ENCODE assay signal across 23 cellular contexts in the genomic region with DNA sequence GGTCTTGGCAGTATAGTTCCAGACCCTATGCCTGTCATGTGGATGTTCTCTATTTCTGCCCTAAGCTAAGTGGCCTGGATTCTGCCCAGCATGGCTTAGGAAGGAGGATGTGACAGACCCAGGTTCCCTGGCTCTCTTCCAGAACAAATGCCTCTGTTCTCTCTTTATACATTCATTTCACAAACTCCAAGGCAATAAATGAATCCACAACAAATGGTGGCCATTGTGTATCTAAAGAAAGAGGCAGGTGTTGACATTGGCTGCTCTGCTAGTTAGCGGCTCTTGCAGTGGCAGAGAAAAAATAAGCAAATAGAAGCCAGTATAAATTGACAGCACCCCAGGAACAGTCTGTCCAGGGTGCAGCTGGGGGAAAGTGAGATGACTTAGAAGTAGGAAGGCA.
"Had no signal": no experiment of that assay in that cellular context is flagged by ENCODE, and none has a peak within 500 bp of the region (broad histone marks: within the 10 kb centered on the region; RNA-seq: fewer than 3 reads in every experiment).

No MANE protein-coding gene starts in this region.

- H3K27me3 ChIP-seq: esophagus muscularis mucosa, hepatocyte, left lung, ovary, right lobe of liver, suprapubic skin had no signal

- H3K9me3 Mint-ChIP-seq: brain; stimulated activated naive CD8-positive, alpha-beta T cell treated with anti-CD3 and anti-CD28 coated beads, Interleukin-15, Interleukin-2, amounts not matched to agents 100 ng/mL and 50 ng/mL, for 24 hours; WTC11 had no signal

- H3K27me3 Mint-ChIP-seq: brain had no signal

- H3K9me3 ChIP-seq: esophagus muscularis mucosa, ovary, right lobe of liver, suprapubic skin had no signal

- H3K27ac ChIP-seq: coronary artery, esophagus muscularis mucosa, hepatocyte, left lung, ovary, right lobe of liver, suprapubic skin had no signal

- H3K4me1 ChIP-seq: esophagus muscularis mucosa, left lung, right lobe of liver, suprapubic skin had no signal

- H3K4me3 Mint-ChIP-seq: activated CD8-positive, alpha-beta T cell treated with anti-CD3 and anti-CD28 coated beads, Interleukin-2, amount 10 ng/mL, durations not matched to agents 7 days and 5 days; activated naive CD8-positive, alpha-beta T cell; activated T-cell treated with anti-CD3 and anti-CD28 coated beads, Interleukin-2, amount 50 U/mL, for 72 hours; brain; naive B cell; stimulated activated naive CD8-positive, alpha-beta T cell treated with anti-CD3 and anti-CD28 coated beads, Interleukin-15, Interleukin-2, amounts not matched to agents 100 ng/mL and 50 ng/mL, for 24 hours; WTC11 had no signal

- H3K36me3 ChIP-seq: esophagus muscularis mucosa, left lung, ovary, right lobe of liver, suprapubic skin had no signal

- H3K36me3 Mint-ChIP-seq: activated naive CD8-positive, alpha-beta T cell; brain; naive B cell; WTC11 had no signal

- ATAC-seq: activated CD8-positive, alpha-beta T cell treated with anti-CD3 and anti-CD28 coated beads, Interleukin-2, amount 10 ng/mL, durations not matched to agents 7 days and 5 days; activated T-cell treated with anti-CD3 and anti-CD28 coated beads, Interleukin-2, amount 50 U/mL, for 72 hours; left lung; right lobe of liver; WTC11 had no signal

- H3K4me3 ChIP-seq: coronary artery, esophagus muscularis mucosa, hepatocyte, left lung, ovary, right lobe of liver, smooth muscle cell, suprapubic skin had no signal

- DNase-seq: activated CD4-positive, alpha-beta T cell treated with anti-CD3 and anti-CD28 coated beads for 4 hours; activated CD8-positive, alpha-beta memory T cell treated with anti-CD3 and anti-CD28 coated beads, Interleukin-2, amount 50 U/mL, for 4 hours; activated CD8-positive, alpha-beta T cell treated with anti-CD3 and anti-CD28 coated beads, Interleukin-2, amount 10 ng/mL, durations not matched to agents 7 days and 5 days; activated gamma-delta T cell; activated T-cell treated with anti-CD3 and anti-CD28 coated beads, Interleukin-2, amount 50 U/mL, for 72 hours; amygdala; central memory CD4-positive, alpha-beta T cell; effector CD4-positive, alpha-beta T cell; islet precursor cell; left lung; naive B cell; ovary; right lobe of liver; trophoblast cell had no signal

- H3K27ac Mint-ChIP-seq: activated CD8-positive, alpha-beta T cell treated with anti-CD3 and anti-CD28 coated beads, Interleukin-2, amount 10 ng/mL, durations not matched to agents 7 days and 5 days; activated naive CD8-positive, alpha-beta T cell; activated T-cell treated with anti-CD3 and anti-CD28 coated beads, Interleukin-2, amount 50 U/mL, for 72 hours; brain; stimulated activated naive CD8-positive, alpha-beta T cell treated with anti-CD3 and anti-CD28 coated beads, Interleukin-15, Interleukin-2, amounts not matched to agents 100 ng/mL and 50 ng/mL, for 24 hours; WTC11 had no signal

- H3K4me1 Mint-ChIP-seq: naive B cell, WTC11 had no signal
